15 cellular contexts compared by ENCODE assay signal in the genomic region with DNA sequence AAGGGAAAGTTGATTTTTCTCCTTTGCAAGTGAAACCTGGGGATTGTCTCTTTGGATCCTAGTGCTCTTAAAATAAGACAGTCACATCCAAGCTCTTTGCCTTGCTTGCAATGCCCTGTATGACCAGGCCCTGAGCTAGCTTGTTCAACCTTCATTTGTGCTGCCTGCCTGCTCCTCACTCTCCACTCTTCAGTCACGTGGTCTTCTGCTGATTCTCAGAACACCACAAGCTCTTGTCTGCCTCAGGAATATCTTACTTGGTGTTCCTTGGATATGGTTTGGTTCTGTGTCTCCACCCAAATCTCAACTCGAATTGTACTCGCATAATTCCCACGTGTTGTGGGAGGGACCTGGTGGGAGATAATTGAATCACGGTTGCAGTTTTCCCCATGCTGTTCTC.
DNase-seq lines count a peak whose midpoint lies in the region; ATAC-seq, FAIRE-seq and TF ChIP-seq lines count a peak whose summit lies in the region.
"Had no signal": no experiment of that assay in that cellular context is flagged by ENCODE, and none has a peak within 500 bp of the region (broad histone marks: within the 10 kb centered on the region; RNA-seq: fewer than 3 reads in every experiment).

No MANE protein-coding gene starts in this region.

- FAIRE-seq in K562 (lab: Jason Lieb, UNC): no peak
- FAIRE-seq: GM12891 had no signal

- CTCF ChIA-PET in K562 (lab: Yijun Ruan, JAX; ENCODE audit: low intra/inter-chr PET ratio): no interaction called here

- H3K79me2 ChIP-seq in K562 (ENCODE audit: control insufficient read depth, insufficient read depth, low read length): no peaks in the 10 kb centered on the region

- no peak overlapping the region for H3K4me2 ChIP-seq in K562 (ENCODE audit: insufficient read depth, low read length)
- no peak overlapping the region for H3K4me2 ChIP-seq in neuronal stem cell (ENCODE audit: insufficient read depth, low read length, poor library complexity, severe bottlenecking)
- H3K4me2 ChIP-seq: BLaER1 had no signal

- no peak for ATAC-seq in K562
- no peak for ATAC-seq in GM19324 (IDR thresholded peaks at IDR 0.05; ENCODE audit: low FRiP score, unreplicated experiment)

- H4K8ac ChIP-seq in neuronal stem cell (ENCODE audit: low read depth, low read length): no peak overlapping the region

- H2AK5ac ChIP-seq in neuronal stem cell (ENCODE audit: low read depth, low read length): no peak overlapping the region

- POLR2A ChIA-PET in K562 (lab: Yijun Ruan, JAX): no interaction called here

- H3K9me1 ChIP-seq in K562 (ENCODE audit: control insufficient read depth, insufficient read depth, low read length): no peaks in the 10 kb centered on the region

- H3K9me3 ChIP-seq in K562 (replicated peaks; ENCODE audit: control insufficient read depth, insufficient read depth, low read depth, low read length): no peaks in the 10 kb centered on the region
- peaks cover 0 to 3% of the 10 kb centered on the region in 2 donors for H3K9me3 ChIP-seq in neuronal stem cell (replicated peaks in 1 of 2; ENCODE audit: control insufficient read depth in 2 of 2, insufficient read depth in 1 of 2, low read depth in 1 of 2, low read length in 2 of 2)
- H3K9me3 ChIP-seq: BLaER1, HAP-1 had no signal

- no peak overlapping the region for H2BK120ac ChIP-seq in neuronal stem cell (ENCODE audit: low read depth, low read length)

- no peak for TF ChIP-seq EP300 in K562 (IDR thresholded peaks at IDR 0.05; ENCODE audit: low read length)

- H3K23ac ChIP-seq in neuronal stem cell (ENCODE audit: low read depth, low read length, poor library complexity): no peak overlapping the region

- H3K4me3 ChIP-seq in K562: no peak overlapping the region
- H3K4me3 ChIP-seq in neuronal stem cell (ENCODE audit: low read length in 2 of 2): no peak overlapping the region
- H3K4me3 ChIP-seq: BLaER1, HAP-1 had no signal

- no TSS peak for BruUV-seq in K562 (replicated peaks; lab: Mats Ljungman, UMichigan)

- H3K9ac ChIP-seq in K562 (ENCODE audit: insufficient read depth in 1 of 2, low read depth in 2 of 2, low read length in 2 of 2) (no peak overlapping the region), neuronal stem cell (ENCODE audit: low read depth, low read length, poor library complexity) (no peak overlapping the region)
- H3K9ac ChIP-seq: BLaER1 had no signal

- no peaks in the 10 kb centered on the region for H3K36me3 ChIP-seq in K562 (ENCODE audit: control insufficient read depth, insufficient read depth, low read length)
- no peaks in the 10 kb centered on the region for H3K36me3 ChIP-seq in neuronal stem cell (replicated peaks in 1 of 2; ENCODE audit: control insufficient read depth in 2 of 2, insufficient read depth in 2 of 2, low read length in 2 of 2)
- H3K36me3 ChIP-seq: BLaER1, HAP-1 had no signal

- H3K18ac ChIP-seq in neuronal stem cell (ENCODE audit: low read length): peak overlapping the region; percentile 7

- H4K91ac ChIP-seq in neuronal stem cell (ENCODE audit: low read depth, low read length, poor library complexity): no peak overlapping the region

- no peaks in the 10 kb centered on the region for H4K20me1 ChIP-seq in K562 (replicated peaks; ENCODE audit: control insufficient read depth, insufficient read depth, low read length)
- H4K20me1 ChIP-seq: BLaER1 had no signal

- no peak overlapping the region for H3K14ac ChIP-seq in neuronal stem cell (ENCODE audit: low read length)

- intact Hi-C loops in K562 (cut with micrococcal nuclease): no loop called here

- peak; percentile 1 for DNase-seq in NCI-H82 (lab: John Stamatoyannopoulos, UW)
- no peak for DNase-seq in NCI-H82 treated with DMSO at 0.1 percent for 48 hours (lab: John Stamatoyannopoulos, UW; ENCODE audit: unreplicated experiment)
- peak; percentile 6 for DNase-seq in SK-N-DZ (ENCODE audit: low spot score)
- DNase-seq in K562 (ENCODE audit: extremely low read depth in 1 of 4, low spot score in 3 of 4): no peak
- DNase-seq in neuronal stem cell (ENCODE audit: low spot score): no peak
- no peak for DNase-seq in NCI-H2029 (lab: John Stamatoyannopoulos, UW)
- DNase-seq: 8988T; CD4-positive, alpha-beta memory T cell; DMS153; DND-41; EL had no signal

- WGBS in K562 (ENCODE audit: insufficient coverage, low coverage, missing lambda C conversion rate): 2% methylated on average over 5 of the region's 5 CpGs
- no CpG with 5 or more reads among the region's 5 CpGs for WGBS in neuronal stem cell (ENCODE audit: extremely low coverage in 2 of 2, insufficient read length in 2 of 2, insufficient replicate concordance in 1 of 2), 2 donors

- TF ChIP-seq CTCF in K562 (IDR thresholded peaks at IDR 0.05 in 2 of 3, conservative IDR thresholded peaks at IDR 0.05 in 1 of 3; ENCODE audit: insufficient read depth in 2 of 3, low read depth in 1 of 3, low read length in 3 of 3): no peak

- no peak overlapping the region for H2AFZ ChIP-seq in K562 (ENCODE audit: low read depth, low read length)
- H2AFZ ChIP-seq in neuronal stem cell (ENCODE audit: low read length): no peak overlapping the region

- H3K4me1 ChIP-seq in K562 (replicated peaks in 1 of 2; ENCODE audit: control insufficient read depth in 2 of 2, insufficient read depth in 2 of 2, low read length in 2 of 2) (no peaks in the 10 kb centered on the region), neuronal stem cell (ENCODE audit: control insufficient read depth in 2 of 2, insufficient read depth in 1 of 2, low read depth in 1 of 2, low read length in 2 of 2) (no peaks in the 10 kb centered on the region)
- H3K4me1 ChIP-seq: BLaER1, HAP-1 had no signal

- TF ChIP-seq POLR2A in K562 (conservative IDR thresholded peaks at IDR 0.05): no peak

- in situ Hi-C loops in K562 (cut with MboI): no loop called here

- TF ChIP-seq RAD21 in K562 (CRISPR knock-in tag; conservative IDR thresholded peaks at IDR 0.05 in 1 of 2, IDR thresholded peaks at IDR 0.05 in 1 of 2): no peak

- no peak overlapping the region for H2BK12ac ChIP-seq in neuronal stem cell (ENCODE audit: low read length)

- H3K27ac ChIP-seq in K562 (ENCODE audit: extremely low read depth, low read depth, low read length): no peak overlapping the region
- no peak overlapping the region for H3K27ac ChIP-seq in neuronal stem cell (replicated peaks; ENCODE audit: low read length)
- H3K27ac ChIP-seq: BLaER1 had no signal

- H3K4ac ChIP-seq in neuronal stem cell (ENCODE audit: low read length): no peak overlapping the region

- H3K27me3 ChIP-seq in K562 (ENCODE audit: control insufficient read depth in 2 of 2, insufficient read depth in 2 of 2, low read length in 2 of 2) (no peaks in the 10 kb centered on the region), neuronal stem cell (ENCODE audit: control insufficient read depth in 3 of 3, insufficient read depth in 3 of 3, low read depth in 1 of 3, low read length in 3 of 3) (no peaks in the 10 kb centered on the region)
- H3K27me3 ChIP-seq: BLaER1 had no signal

- H2BK15ac ChIP-seq in neuronal stem cell (ENCODE audit: low read length): no peak overlapping the region

- no peak overlapping the region for H2BK5ac ChIP-seq in neuronal stem cell (ENCODE audit: low read length)

- H3K79me1 ChIP-seq in neuronal stem cell (ENCODE audit: low read depth, low read length): no peaks in the 10 kb centered on the region

TF ChIP-seq in K562, 482 proteins besides CTCF, POLR2A, EP300 and RAD21:
- TF ChIP-seq, protein P1, sequence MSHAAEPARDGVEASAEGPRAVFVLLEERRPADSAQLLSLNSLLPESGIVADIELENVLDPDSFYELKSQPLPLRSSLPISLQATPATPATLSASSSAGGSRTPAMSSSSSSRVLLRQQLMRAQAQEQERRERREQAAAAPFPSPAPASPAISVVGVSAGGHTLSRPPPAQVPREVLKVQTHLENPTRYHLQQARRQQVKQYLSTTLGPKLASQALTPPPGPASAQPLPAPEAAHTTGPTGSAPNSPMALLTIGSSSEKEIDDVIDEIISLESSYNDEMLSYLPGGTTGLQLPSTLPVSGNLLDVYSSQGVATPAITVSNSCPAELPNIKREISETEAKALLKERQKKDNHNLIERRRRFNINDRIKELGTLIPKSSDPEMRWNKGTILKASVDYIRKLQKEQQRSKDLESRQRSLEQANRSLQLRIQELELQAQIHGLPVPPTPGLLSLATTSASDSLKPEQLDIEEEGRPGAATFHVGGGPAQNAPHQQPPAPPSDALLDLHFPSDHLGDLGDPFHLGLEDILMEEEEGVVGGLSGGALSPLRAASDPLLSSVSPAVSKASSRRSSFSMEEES (CRISPR knock-in tag; IDR thresholded peaks at IDR 0.05): peak; percentile 47; the same call in 1 of the 2 replicates
- TF ChIP-seq RBM14 (IDR thresholded peaks at IDR 0.05; ENCODE audit: borderline replicate concordance, insufficient read depth, low read depth, low read length): no peak
TF ChIP-seq in K562: peak in this region for 1.

Comparison
In these comparisons a context has a peak if more than half of its experiments do, and no peak if none do; other contexts are left out.
1. DNase-seq: peak in NCI-H82 (single experiment) and SK-N-DZ (single experiment); none in NCI-H82 treated with DMSO at 0.1 percent for 48 hours (single experiment), K562 (0 of 4), neuronal stem cell (single experiment) and NCI-H2029 (single experiment).